10 cellular contexts compared by ENCODE assay signal in genomic region chr4:17664755-17665154, GRCh38. TPM values are rescaled to one million over a fixed set of nuclear protein-coding genes. Genes with fewer than 3 reads are reported as not detected.
A peak's percentile ranks its signal among the peaks of the same experiment; 100 is the strongest.
DNase-seq lines count a peak whose midpoint lies in the region; ATAC-seq lines count a peak whose summit lies in the region.
"Had no signal": no experiment of that assay in that cellular context is flagged by ENCODE, and none has a peak within 500 bp of the region (broad histone marks: within the 10 kb centered on the region; RNA-seq: fewer than 3 reads in every experiment).

No MANE protein-coding gene starts in this region.

- H3K27me3 Mint-ChIP-seq in activated T-cell treated with anti-CD3 and anti-CD28 coated beads, Interleukin-2, amount 50 U/mL, for 4 hours (ENCODE audit: low read depth) = peaks cover 5% of the 10 kb centered on the region

- ATAC-seq in activated T-cell treated with anti-CD3 and anti-CD28 coated beads, Interleukin-2, amount 50 U/mL, for 4 hours = peak; percentile 25 to 57
- ATAC-seq in HG02973 (IDR thresholded peaks at IDR 0.05; ENCODE audit: unreplicated experiment) = peak; percentile 92
- peak; percentile 71 for ATAC-seq in stimulated activated naive CD8-positive, alpha-beta T cell treated with anti-CD3 and anti-CD28 coated beads, Interleukin-15, Interleukin-2, amounts not matched to agents 100 U/mL and 50 U/mL, for 24 hours

- no peaks in the 10 kb centered on the region for H3K9me3 Mint-ChIP-seq in activated T-cell treated with anti-CD3 and anti-CD28 coated beads, Interleukin-2, amount 50 U/mL, for 4 hours

- H3K36me3 Mint-ChIP-seq in activated T-cell treated with anti-CD3 and anti-CD28 coated beads, Interleukin-2, amount 50 U/mL, for 4 hours (ENCODE audit: insufficient read depth) = no peaks in the 10 kb centered on the region

- no peak overlapping the region for H3K4me3 Mint-ChIP-seq in activated T-cell treated with anti-CD3 and anti-CD28 coated beads, Interleukin-2, amount 50 U/mL, for 4 hours

- DNase-seq in activated T-cell treated with anti-CD3 and anti-CD28 coated beads, Interleukin-2, amount 50 U/mL, for 4 hours = no peak
- no peak for DNase-seq in activated T-cell treated with anti-CD3 and anti-CD28 coated beads, Interleukin-2, amount 50 U/mL, for 1 hour
- DNase-seq in NOMO-1 (lab: John Stamatoyannopoulos, UW; ENCODE audit: unreplicated experiment in 2 of 2) (peak; percentile 30 to 76), NK-92 (lab: John Stamatoyannopoulos, UW; ENCODE audit: unreplicated experiment) (no peak), NCI-H146 treated with DMSO at 0.1 percent for 48 hours (lab: John Stamatoyannopoulos, UW; ENCODE audit: unreplicated experiment) (no peak)
- no peak for DNase-seq in stimulated activated naive CD8-positive, alpha-beta T cell treated with anti-CD3 and anti-CD28 coated beads, Interleukin-15, Interleukin-2, amounts not matched to agents 100 U/mL and 50 U/mL, for 24 hours
- no peak for DNase-seq in NK-92 treated with Interleukin-12 subunit alpha and Interleukin-12 subunit beta, amount 100 ng/mL, for 24 hours (lab: John Stamatoyannopoulos, UW)
- DNase-seq: posterior cingulate gyrus, thyroid gland had no signal

- H3K4me1 Mint-ChIP-seq in activated T-cell treated with anti-CD3 and anti-CD28 coated beads, Interleukin-2, amount 50 U/mL, for 4 hours (ENCODE audit: low read depth) = no peaks in the 10 kb centered on the region

RNA-seq across cellular contexts. Expression of gene MED28, which starts 50.3 kb away (rescaled TPM):
- total RNA-seq in activated T-cell treated with anti-CD3 and anti-CD28 coated beads, Interleukin-2, amount 50 U/mL, for 4 hours = 10 to 100 TPM; 56.9 to 60.8 (median 60.2) TPM

Comparison
In these comparisons a context has a peak if more than half of its experiments do, and no peak if none do; other contexts are left out.
1. ATAC-seq: peak in every context shown above with its lines; median percentile 92 in HG02973; 71 in stimulated activated naive CD8-positive, alpha-beta T cell treated with anti-CD3 and anti-CD28 coated beads, Interleukin-15, Interleukin-2, amounts not matched to agents 100 U/mL and 50 U/mL, for 24 hours; 41 in activated T-cell treated with anti-CD3 and anti-CD28 coated beads, Interleukin-2, amount 50 U/mL, for 4 hours.
2. DNase-seq: peak in NOMO-1 (2 of 2); none in activated T-cell treated with anti-CD3 and anti-CD28 coated beads, Interleukin-2, amount 50 U/mL, for 4 hours (single experiment), activated T-cell treated with anti-CD3 and anti-CD28 coated beads, Interleukin-2, amount 50 U/mL, for 1 hour (single experiment), stimulated activated naive CD8-positive, alpha-beta T cell treated with anti-CD3 and anti-CD28 coated beads, Interleukin-15, Interleukin-2, amounts not matched to agents 100 U/mL and 50 U/mL, for 24 hours (single experiment), NK-92 (single experiment), NCI-H146 treated with DMSO at 0.1 percent for 48 hours (single experiment) and NK-92 treated with Interleukin-12 subunit alpha and Interleukin-12 subunit beta, amount 100 ng/mL, for 24 hours (single experiment).